Comparison of ENCODE assay signal across 1 cellular context in the genomic region with DNA sequence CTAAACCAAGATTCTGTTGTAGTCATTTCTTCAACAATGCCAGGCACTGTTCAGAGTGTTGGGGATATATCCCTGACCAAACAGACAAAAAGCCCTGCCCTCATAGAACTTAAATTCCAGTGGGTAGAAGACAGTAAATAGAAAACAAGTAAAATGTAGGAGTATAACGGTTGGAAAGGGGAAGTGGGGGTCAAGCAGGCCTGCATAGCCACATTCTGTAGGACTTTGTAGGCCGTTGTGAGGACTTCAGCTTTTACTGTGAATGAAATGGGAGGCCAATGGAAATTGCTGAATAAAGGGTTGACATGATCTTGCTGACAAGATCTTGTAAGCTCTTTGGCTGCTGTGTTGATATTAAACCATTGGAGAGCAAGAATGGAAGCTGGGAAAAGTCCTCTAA.
TF ChIP-seq lines count a peak whose summit lies in the region.

No MANE protein-coding gene starts in this region.

TF ChIP-seq in GM12878, 131 proteins besides CTCF, POLR2A, EP300 and RAD21:
- TF ChIP-seq KAT2A (conservative IDR thresholded peaks at IDR 0.05; ENCODE audit: control insufficient read depth, low read depth, low read length) (no peak), HDAC6 (IDR thresholded peaks at IDR 0.05; ENCODE audit: unreplicated experiment) (no peak), BMI1 (IDR thresholded peaks at IDR 0.05; ENCODE audit: borderline replicate concordance) (no peak), CBX3 (IDR thresholded peaks at IDR 0.05; ENCODE audit: borderline replicate concordance, low read depth) (no peak), KDM1A (IDR thresholded peaks at IDR 0.05; ENCODE audit: borderline replicate concordance) (no peak), NRF1 (conservative IDR thresholded peaks at IDR 0.05; ENCODE audit: low read depth, low read length) (no peak), RUNX3 (IDR thresholded peaks at IDR 0.05; ENCODE audit: low read length) (no peak), YY1 (IDR thresholded peaks at IDR 0.05; ENCODE audit: low read depth, low read length) (no peak), YBX1 (IDR thresholded peaks at IDR 0.05) (no peak), RELA (IDR thresholded peaks at IDR 0.05; ENCODE audit: borderline replicate concordance, partially characterized antibody) (no peak)
- TF ChIP-seq, protein P1, sequence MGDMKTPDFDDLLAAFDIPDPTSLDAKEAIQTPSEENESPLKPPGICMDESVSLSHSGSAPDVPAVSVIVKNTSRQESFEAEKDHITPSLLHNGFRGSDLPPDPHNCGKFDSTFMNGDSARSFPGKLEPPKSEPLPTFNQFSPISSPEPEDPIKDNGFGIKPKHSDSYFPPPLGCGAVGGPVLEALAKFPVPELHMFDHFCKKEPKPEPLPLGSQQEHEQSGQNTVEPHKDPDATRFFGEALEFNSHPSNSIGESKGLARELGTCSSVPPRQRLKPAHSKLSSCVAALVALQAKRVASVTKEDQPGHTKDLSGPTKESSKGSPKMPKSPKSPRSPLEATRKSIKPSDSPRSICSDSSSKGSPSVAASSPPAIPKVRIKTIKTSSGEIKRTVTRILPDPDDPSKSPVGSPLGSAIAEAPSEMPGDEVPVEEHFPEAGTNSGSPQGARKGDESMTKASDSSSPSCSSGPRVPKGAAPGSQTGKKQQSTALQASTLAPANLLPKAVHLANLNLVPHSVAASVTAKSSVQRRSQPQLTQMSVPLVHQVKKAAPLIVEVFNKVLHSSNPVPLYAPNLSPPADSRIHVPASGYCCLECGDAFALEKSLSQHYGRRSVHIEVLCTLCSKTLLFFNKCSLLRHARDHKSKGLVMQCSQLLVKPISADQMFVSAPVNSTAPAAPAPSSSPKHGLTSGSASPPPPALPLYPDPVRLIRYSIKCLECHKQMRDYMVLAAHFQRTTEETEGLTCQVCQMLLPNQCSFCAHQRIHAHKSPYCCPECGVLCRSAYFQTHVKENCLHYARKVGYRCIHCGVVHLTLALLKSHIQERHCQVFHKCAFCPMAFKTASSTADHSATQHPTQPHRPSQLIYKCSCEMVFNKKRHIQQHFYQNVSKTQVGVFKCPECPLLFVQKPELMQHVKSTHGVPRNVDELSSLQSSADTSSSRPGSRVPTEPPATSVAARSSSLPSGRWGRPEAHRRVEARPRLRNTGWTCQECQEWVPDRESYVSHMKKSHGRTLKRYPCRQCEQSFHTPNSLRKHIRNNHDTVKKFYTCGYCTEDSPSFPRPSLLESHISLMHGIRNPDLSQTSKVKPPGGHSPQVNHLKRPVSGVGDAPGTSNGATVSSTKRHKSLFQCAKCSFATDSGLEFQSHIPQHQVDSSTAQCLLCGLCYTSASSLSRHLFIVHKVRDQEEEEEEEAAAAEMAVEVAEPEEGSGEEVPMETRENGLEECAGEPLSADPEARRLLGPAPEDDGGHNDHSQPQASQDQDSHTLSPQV (IDR thresholded peaks at IDR 0.05) = no peak
- TF ChIP-seq, protein P2, sequence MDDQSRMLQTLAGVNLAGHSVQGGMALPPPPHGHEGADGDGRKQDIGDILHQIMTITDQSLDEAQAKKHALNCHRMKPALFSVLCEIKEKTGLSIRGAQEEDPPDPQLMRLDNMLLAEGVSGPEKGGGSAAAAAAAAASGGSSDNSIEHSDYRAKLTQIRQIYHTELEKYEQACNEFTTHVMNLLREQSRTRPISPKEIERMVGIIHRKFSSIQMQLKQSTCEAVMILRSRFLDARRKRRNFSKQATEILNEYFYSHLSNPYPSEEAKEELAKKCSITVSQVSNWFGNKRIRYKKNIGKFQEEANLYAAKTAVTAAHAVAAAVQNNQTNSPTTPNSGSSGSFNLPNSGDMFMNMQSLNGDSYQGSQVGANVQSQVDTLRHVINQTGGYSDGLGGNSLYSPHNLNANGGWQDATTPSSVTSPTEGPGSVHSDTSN (IDR thresholded peaks at IDR 0.05; ENCODE audit: insufficient replicate concordance, low read depth, low read length) = no peak
- TF ChIP-seq, protein P3, sequence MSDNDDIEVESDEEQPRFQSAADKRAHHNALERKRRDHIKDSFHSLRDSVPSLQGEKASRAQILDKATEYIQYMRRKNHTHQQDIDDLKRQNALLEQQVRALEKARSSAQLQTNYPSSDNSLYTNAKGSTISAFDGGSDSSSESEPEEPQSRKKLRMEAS (IDR thresholded peaks at IDR 0.05; ENCODE audit: low read depth, low read length) = no peak
- TF ChIP-seq, protein P4, sequence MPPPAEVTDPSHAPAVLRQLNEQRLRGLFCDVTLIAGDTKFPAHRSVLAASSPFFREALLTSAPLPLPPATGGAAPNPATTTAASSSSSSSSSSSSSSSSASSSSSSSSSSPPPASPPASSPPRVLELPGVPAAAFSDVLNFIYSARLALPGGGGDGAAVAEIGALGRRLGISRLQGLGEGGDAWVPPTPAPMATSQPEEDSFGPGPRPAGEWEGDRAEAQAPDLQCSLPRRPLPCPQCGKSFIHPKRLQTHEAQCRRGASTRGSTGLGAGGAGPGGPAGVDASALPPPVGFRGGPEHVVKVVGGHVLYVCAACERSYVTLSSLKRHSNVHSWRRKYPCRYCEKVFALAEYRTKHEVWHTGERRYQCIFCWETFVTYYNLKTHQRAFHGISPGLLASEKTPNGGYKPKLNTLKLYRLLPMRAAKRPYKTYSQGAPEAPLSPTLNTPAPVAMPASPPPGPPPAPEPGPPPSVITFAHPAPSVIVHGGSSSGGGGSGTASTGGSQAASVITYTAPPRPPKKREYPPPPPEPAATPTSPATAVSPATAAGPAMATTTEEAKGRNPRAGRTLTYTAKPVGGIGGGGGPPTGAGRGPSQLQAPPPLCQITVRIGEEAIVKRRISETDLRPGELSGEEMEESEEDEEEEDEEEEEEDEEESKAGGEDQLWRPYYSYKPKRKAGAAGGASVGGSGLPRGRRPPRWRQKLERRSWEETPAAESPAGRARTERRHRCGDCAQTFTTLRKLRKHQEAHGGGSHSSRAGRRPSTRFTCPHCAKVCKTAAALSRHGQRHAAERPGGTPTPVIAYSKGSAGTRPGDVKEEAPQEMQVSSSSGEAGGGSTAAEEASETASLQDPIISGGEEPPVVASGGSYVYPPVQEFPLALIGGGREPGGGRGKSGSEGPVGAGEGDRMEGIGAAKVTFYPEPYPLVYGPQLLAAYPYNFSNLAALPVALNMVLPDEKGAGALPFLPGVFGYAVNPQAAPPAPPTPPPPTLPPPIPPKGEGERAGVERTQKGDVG (CRISPR knock-in tag; IDR thresholded peaks at IDR 0.05) = no peak
